1 cellular context compared by ENCODE assay signal in the genomic region with DNA sequence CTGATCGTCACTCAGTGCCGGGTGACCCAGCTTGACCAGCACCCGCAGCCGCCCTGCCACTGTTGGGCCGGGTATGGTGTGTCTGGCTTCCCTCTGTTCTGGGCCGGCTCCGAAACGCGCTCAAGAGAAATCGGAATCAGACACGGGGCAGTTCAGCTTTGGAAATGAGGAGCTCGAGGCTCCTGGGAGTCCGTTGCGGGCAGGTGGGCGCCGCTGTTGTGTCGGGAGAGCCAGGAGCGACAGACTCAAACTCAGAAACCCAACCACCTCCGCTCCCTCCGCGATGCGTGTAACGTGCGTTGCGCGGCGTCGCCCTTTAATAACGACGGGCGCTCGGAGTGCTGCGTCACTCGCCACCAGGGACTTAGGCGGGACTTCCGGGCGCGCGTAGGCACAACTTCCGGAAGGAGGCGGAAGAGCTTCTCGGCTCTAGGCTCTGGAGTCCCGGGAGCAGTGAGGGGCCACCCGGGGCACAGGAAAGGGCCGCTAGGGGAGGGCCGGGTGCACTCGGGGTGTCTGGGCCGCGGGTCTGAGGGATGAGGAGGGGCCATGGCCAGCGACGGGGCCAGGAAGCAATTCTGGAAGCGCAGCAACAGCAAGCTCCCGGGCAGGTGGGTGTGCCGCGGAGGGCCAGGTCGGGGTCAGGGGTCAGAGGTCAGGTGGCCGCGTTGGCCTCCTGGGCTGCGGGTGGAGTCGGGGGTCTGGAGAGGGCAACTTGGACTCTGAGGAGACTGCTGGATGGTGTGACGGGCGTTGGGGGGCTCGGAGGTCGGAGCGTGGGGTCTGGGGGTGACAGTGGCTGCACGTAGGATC.
TF ChIP-seq lines count a peak whose summit lies in the region.

A gene with protein sequence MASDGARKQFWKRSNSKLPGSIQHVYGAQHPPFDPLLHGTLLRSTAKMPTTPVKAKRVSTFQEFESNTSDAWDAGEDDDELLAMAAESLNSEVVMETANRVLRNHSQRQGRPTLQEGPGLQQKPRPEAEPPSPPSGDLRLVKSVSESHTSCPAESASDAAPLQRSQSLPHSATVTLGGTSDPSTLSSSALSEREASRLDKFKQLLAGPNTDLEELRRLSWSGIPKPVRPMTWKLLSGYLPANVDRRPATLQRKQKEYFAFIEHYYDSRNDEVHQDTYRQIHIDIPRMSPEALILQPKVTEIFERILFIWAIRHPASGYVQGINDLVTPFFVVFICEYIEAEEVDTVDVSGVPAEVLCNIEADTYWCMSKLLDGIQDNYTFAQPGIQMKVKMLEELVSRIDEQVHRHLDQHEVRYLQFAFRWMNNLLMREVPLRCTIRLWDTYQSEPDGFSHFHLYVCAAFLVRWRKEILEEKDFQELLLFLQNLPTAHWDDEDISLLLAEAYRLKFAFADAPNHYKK (plus strand): TSS at position 413 of the 813 bp plus-strand sequence. CDS start 137 bp downstream, at position 550.

TF ChIP-seq in HepG2, 621 proteins besides CTCF, POLR2A, EP300 and RAD21 (continued from another document and continues in another):
- TF ChIP-seq, protein P1, sequence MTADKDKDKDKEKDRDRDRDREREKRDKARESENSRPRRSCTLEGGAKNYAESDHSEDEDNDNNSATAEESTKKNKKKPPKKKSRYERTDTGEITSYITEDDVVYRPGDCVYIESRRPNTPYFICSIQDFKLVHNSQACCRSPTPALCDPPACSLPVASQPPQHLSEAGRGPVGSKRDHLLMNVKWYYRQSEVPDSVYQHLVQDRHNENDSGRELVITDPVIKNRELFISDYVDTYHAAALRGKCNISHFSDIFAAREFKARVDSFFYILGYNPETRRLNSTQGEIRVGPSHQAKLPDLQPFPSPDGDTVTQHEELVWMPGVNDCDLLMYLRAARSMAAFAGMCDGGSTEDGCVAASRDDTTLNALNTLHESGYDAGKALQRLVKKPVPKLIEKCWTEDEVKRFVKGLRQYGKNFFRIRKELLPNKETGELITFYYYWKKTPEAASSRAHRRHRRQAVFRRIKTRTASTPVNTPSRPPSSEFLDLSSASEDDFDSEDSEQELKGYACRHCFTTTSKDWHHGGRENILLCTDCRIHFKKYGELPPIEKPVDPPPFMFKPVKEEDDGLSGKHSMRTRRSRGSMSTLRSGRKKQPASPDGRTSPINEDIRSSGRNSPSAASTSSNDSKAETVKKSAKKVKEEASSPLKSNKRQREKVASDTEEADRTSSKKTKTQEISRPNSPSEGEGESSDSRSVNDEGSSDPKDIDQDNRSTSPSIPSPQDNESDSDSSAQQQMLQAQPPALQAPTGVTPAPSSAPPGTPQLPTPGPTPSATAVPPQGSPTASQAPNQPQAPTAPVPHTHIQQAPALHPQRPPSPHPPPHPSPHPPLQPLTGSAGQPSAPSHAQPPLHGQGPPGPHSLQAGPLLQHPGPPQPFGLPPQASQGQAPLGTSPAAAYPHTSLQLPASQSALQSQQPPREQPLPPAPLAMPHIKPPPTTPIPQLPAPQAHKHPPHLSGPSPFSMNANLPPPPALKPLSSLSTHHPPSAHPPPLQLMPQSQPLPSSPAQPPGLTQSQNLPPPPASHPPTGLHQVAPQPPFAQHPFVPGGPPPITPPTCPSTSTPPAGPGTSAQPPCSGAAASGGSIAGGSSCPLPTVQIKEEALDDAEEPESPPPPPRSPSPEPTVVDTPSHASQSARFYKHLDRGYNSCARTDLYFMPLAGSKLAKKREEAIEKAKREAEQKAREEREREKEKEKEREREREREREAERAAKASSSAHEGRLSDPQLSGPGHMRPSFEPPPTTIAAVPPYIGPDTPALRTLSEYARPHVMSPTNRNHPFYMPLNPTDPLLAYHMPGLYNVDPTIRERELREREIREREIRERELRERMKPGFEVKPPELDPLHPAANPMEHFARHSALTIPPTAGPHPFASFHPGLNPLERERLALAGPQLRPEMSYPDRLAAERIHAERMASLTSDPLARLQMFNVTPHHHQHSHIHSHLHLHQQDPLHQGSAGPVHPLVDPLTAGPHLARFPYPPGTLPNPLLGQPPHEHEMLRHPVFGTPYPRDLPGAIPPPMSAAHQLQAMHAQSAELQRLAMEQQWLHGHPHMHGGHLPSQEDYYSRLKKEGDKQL (CRISPR knock-in tag; IDR thresholded peaks at IDR 0.05; ENCODE audit: low read depth) = 0 out of 2 replicates have a peak, but pooled peaks have one; percentile 26
- TF ChIP-seq, protein P2, sequence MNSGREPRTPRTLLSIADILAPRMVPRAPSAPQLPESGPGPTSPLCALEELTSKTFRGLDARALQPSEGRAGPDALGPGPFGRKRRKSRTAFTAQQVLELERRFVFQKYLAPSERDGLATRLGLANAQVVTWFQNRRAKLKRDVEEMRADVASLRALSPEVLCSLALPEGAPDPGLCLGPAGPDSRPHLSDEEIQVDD (CRISPR knock-in tag; IDR thresholded peaks at IDR 0.05; ENCODE audit: borderline replicate concordance) = no peak
- TF ChIP-seq ZNF17 (CRISPR knock-in tag; IDR thresholded peaks at IDR 0.05) = no peak
- no peak for TF ChIP-seq MAFG (CRISPR knock-in tag; IDR thresholded peaks at IDR 0.05)
- TF ChIP-seq, protein P3, sequence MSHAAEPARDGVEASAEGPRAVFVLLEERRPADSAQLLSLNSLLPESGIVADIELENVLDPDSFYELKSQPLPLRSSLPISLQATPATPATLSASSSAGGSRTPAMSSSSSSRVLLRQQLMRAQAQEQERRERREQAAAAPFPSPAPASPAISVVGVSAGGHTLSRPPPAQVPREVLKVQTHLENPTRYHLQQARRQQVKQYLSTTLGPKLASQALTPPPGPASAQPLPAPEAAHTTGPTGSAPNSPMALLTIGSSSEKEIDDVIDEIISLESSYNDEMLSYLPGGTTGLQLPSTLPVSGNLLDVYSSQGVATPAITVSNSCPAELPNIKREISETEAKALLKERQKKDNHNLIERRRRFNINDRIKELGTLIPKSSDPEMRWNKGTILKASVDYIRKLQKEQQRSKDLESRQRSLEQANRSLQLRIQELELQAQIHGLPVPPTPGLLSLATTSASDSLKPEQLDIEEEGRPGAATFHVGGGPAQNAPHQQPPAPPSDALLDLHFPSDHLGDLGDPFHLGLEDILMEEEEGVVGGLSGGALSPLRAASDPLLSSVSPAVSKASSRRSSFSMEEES (CRISPR knock-in tag; IDR thresholded peaks at IDR 0.05) = peak; percentile 52
- no peak for TF ChIP-seq ZSCAN22 (CRISPR knock-in tag; IDR thresholded peaks at IDR 0.05)
- TF ChIP-seq, protein P4, sequence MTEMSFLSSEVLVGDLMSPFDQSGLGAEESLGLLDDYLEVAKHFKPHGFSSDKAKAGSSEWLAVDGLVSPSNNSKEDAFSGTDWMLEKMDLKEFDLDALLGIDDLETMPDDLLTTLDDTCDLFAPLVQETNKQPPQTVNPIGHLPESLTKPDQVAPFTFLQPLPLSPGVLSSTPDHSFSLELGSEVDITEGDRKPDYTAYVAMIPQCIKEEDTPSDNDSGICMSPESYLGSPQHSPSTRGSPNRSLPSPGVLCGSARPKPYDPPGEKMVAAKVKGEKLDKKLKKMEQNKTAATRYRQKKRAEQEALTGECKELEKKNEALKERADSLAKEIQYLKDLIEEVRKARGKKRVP (CRISPR knock-in tag; IDR thresholded peaks at IDR 0.05) = no peak; a peak in 2 of 4 replicates
- TF ChIP-seq ZNF468 (CRISPR knock-in tag; IDR thresholded peaks at IDR 0.05) = no peak
- no peak for TF ChIP-seq MYNN (CRISPR knock-in tag; IDR thresholded peaks at IDR 0.05; ENCODE audit: low read depth)
- no peak for TF ChIP-seq TSC22D2 (CRISPR knock-in tag; IDR thresholded peaks at IDR 0.05; ENCODE audit: borderline replicate concordance)
- no peak for TF ChIP-seq HNRNPH1 (optimal IDR thresholded peaks at IDR 0.05; ENCODE audit: low read depth, low read length)
- TF ChIP-seq ZFP37 (CRISPR knock-in tag; IDR thresholded peaks at IDR 0.05; ENCODE audit: borderline replicate concordance) = no peak
- no peak for TF ChIP-seq ZNF724P (CRISPR knock-in tag; IDR thresholded peaks at IDR 0.05; ENCODE audit: borderline replicate concordance)
- TF ChIP-seq, protein P5, sequence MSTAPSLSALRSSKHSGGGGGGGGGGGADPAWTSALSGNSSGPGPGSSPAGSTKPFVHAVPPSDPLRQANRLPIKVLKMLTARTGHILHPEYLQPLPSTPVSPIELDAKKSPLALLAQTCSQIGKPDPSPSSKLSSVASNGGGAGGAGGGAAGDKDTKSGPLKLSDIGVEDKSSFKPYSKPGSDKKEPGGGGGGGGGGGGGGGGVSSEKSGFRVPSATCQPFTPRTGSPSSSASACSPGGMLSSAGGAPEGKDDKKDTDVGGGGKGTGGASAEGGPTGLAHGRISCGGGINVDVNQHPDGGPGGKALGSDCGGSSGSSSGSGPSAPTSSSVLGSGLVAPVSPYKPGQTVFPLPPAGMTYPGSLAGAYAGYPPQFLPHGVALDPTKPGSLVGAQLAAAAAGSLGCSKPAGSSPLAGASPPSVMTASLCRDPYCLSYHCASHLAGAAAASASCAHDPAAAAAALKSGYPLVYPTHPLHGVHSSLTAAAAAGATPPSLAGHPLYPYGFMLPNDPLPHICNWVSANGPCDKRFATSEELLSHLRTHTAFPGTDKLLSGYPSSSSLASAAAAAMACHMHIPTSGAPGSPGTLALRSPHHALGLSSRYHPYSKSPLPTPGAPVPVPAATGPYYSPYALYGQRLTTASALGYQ (CRISPR knock-in tag; IDR thresholded peaks at IDR 0.05) = peak; percentile 39; the same call in 1 of the 2 replicates
- TF ChIP-seq ZNF101 (CRISPR knock-in tag; IDR thresholded peaks at IDR 0.05; ENCODE audit: borderline replicate concordance, low read depth) = no peak
- TF ChIP-seq ZC3H4 (CRISPR knock-in tag; IDR thresholded peaks at IDR 0.05; ENCODE audit: borderline replicate concordance) = no peak
- TF ChIP-seq ZBTB20 (CRISPR knock-in tag; IDR thresholded peaks at IDR 0.05; ENCODE audit: borderline replicate concordance, low read depth) = peak; percentile 44; the same call in 1 of the 2 replicates
- TF ChIP-seq FLYWCH1 (CRISPR knock-in tag; IDR thresholded peaks at IDR 0.05) = no peak
- TF ChIP-seq, protein P6, sequence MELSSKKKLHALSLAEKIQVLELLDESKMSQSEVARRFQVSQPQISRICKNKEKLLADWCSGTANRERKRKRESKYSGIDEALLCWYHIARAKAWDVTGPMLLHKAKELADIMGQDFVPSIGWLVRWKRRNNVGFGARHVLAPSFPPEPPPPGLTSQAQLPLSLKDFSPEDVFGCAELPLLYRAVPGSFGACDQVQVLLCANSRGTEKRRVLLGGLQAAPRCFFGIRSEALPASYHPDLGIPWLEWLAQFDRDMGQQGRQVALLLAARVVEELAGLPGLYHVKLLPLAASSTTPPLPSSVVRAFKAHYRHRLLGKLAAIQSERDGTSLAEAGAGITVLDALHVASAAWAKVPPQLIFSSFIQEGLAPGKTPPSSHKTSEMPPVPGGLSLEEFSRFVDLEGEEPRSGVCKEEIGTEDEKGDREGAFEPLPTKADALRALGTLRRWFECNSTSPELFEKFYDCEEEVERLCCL (CRISPR knock-in tag; IDR thresholded peaks at IDR 0.05; ENCODE audit: borderline replicate concordance) = 0 out of 2 replicates have a peak, but pooled peaks have one; percentile 43
- no peak for TF ChIP-seq ZSCAN20 (CRISPR knock-in tag; IDR thresholded peaks at IDR 0.05; ENCODE audit: borderline replicate concordance)
- TF ChIP-seq ZNF10 (CRISPR knock-in tag; IDR thresholded peaks at IDR 0.05; ENCODE audit: borderline replicate concordance, low read depth) = no peak
- TF ChIP-seq HHEX (CRISPR knock-in tag; IDR thresholded peaks at IDR 0.05) = no peak
- TF ChIP-seq KDM3A (CRISPR knock-in tag; IDR thresholded peaks at IDR 0.05; ENCODE audit: low read depth) = peak; percentile 72
- TF ChIP-seq, protein P7, sequence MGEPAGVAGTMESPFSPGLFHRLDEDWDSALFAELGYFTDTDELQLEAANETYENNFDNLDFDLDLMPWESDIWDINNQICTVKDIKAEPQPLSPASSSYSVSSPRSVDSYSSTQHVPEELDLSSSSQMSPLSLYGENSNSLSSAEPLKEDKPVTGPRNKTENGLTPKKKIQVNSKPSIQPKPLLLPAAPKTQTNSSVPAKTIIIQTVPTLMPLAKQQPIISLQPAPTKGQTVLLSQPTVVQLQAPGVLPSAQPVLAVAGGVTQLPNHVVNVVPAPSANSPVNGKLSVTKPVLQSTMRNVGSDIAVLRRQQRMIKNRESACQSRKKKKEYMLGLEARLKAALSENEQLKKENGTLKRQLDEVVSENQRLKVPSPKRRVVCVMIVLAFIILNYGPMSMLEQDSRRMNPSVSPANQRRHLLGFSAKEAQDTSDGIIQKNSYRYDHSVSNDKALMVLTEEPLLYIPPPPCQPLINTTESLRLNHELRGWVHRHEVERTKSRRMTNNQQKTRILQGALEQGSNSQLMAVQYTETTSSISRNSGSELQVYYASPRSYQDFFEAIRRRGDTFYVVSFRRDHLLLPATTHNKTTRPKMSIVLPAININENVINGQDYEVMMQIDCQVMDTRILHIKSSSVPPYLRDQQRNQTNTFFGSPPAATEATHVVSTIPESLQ (CRISPR knock-in tag; conservative IDR thresholded peaks at IDR 0.05) = no peak; the same call in 1 of the 2 replicates
- peak; percentile 91 for TF ChIP-seq ERF (CRISPR knock-in tag; IDR thresholded peaks at IDR 0.05)
- no peak for TF ChIP-seq ZNF121 (CRISPR knock-in tag; IDR thresholded peaks at IDR 0.05)
- TF ChIP-seq TEAD3 (CRISPR knock-in tag; optimal IDR thresholded peaks at IDR 0.05; ENCODE audit: borderline replicate concordance) = peak; percentile 62
- no peak for TF ChIP-seq NFIC (IDR thresholded peaks at IDR 0.05; ENCODE audit: low read length)
- TF ChIP-seq IRF2 (CRISPR knock-in tag; IDR thresholded peaks at IDR 0.05) = peak; percentile 90
- TF ChIP-seq ZNF816 (CRISPR knock-in tag; IDR thresholded peaks at IDR 0.05; ENCODE audit: borderline replicate concordance) = no peak
- TF ChIP-seq ZNF432 (CRISPR knock-in tag; IDR thresholded peaks at IDR 0.05; ENCODE audit: borderline replicate concordance) = no peak
- peak; percentile 97 for TF ChIP-seq YEATS2 (CRISPR knock-in tag; IDR thresholded peaks at IDR 0.05; ENCODE audit: borderline replicate concordance)
- TF ChIP-seq MED8 (CRISPR knock-in tag; IDR thresholded peaks at IDR 0.05; ENCODE audit: insufficient replicate concordance) = peak; percentile 81
- TF ChIP-seq, protein P8, sequence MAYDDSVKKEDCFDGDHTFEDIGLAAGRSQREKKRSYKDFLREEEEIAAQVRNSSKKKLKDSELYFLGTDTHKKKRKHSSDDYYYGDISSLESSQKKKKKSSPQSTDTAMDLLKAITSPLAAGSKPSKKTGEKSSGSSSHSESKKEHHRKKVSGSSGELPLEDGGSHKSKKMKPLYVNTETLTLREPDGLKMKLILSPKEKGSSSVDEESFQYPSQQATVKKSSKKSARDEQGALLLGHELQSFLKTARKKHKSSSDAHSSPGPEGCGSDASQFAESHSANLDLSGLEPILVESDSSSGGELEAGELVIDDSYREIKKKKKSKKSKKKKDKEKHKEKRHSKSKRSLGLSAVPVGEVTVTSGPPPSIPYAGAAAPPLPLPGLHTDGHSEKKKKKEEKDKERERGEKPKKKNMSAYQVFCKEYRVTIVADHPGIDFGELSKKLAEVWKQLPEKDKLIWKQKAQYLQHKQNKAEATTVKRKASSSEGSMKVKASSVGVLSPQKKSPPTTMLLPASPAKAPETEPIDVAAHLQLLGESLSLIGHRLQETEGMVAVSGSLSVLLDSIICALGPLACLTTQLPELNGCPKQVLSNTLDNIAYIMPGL (CRISPR knock-in tag; IDR thresholded peaks at IDR 0.05; ENCODE audit: borderline replicate concordance in 1 of 2, low read depth in 1 of 2) = peak; percentile 83 to 86
- 0 out of 2 replicates have a peak, but pooled peaks have one; percentile 30 for TF ChIP-seq ZNF660 (CRISPR knock-in tag; IDR thresholded peaks at IDR 0.05; ENCODE audit: borderline replicate concordance, low read depth)
- TF ChIP-seq ZNF790 (CRISPR knock-in tag; IDR thresholded peaks at IDR 0.05; ENCODE audit: borderline replicate concordance) = no peak; the same call in 1 of the 2 replicates
- no peak for TF ChIP-seq ZNF878 (CRISPR knock-in tag; IDR thresholded peaks at IDR 0.05)
- TF ChIP-seq NONO (IDR thresholded peaks at IDR 0.05) = no peak
- TF ChIP-seq NONO (CRISPR knock-in tag; conservative IDR thresholded peaks at IDR 0.05) = peak; percentile 97
- peak; percentile 18; the same call in 1 of the 2 replicates for TF ChIP-seq HES4 (CRISPR knock-in tag; IDR thresholded peaks at IDR 0.05; ENCODE audit: borderline replicate concordance)
- TF ChIP-seq ZNF563 (CRISPR knock-in tag; IDR thresholded peaks at IDR 0.05) = no peak
